In the genomic region with DNA sequence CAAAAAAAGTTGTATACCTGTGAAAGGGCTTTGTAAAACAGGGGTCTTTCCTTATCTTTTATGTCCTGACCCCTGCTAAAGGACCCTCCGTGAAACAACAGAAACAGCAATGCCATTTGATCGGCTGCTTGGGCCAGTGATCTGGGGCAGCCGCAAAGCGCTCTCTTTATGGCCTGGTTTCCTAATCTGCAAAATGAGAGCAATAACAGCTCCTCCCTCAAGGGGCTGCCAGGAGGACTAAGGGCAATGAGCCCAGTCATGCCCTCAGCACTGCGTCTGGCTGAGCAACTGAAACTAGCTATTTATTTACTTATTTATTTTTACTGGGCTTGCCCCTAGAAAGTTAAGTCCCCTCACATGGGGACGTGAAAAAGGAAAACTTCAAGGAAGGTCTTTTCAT, we compare ENCODE assay signal across 9 cellular contexts. TPM values are rescaled to one million over a fixed set of nuclear protein-coding genes. Genes with fewer than 3 reads are reported as not detected.
A peak's percentile ranks its signal among the peaks of the same experiment; 100 is the strongest.
DNase-seq lines count a peak whose midpoint lies in the region; ATAC-seq and TF ChIP-seq lines count a peak whose summit lies in the region.
"Had no signal": no experiment of that assay in that cellular context is flagged by ENCODE, and none has a peak within 500 bp of the region (broad histone marks: within the 10 kb centered on the region; RNA-seq: fewer than 3 reads in every experiment).

No MANE protein-coding gene starts in this region.

- CTCF ChIA-PET in RWPE1 (lab: Yijun Ruan, JAX): no interaction called here

- TF ChIP-seq CTCF in RWPE1 (conservative IDR thresholded peaks at IDR 0.05; ENCODE audit: low read depth) (no peak), tibial artery (IDR thresholded peaks at IDR 0.05) (no peak)

- ATAC-seq in left ventricle myocardium superior (peak; percentile 86), HG02885 (IDR thresholded peaks at IDR 0.05; ENCODE audit: poor library complexity, unreplicated experiment) (no peak), HG03139 (IDR thresholded peaks at IDR 0.05; ENCODE audit: unreplicated experiment) (no peak)
- ATAC-seq: HCT116 had no signal

- POLR2A ChIA-PET in RWPE1 (lab: Yijun Ruan, JAX; ENCODE audit: low non-redundant PET): no interaction called here

- H3K4me1 ChIP-seq in tibial artery: peaks cover 0 to 10% (median 0%) of the 10 kb centered on the region in 4 donors
- H3K4me1 ChIP-seq in effector memory CD4-positive, alpha-beta T cell (ENCODE audit: control insufficient read depth, insufficient read depth, low read length, poor library complexity, severe bottlenecking): no peaks in the 10 kb centered on the region

- no peaks in the 10 kb centered on the region for H3K9me3 ChIP-seq in tibial artery
- no peaks in the 10 kb centered on the region for H3K9me3 ChIP-seq in effector memory CD4-positive, alpha-beta T cell (ENCODE audit: control insufficient read depth, low read length)

- peaks cover 0 to 40% (median 7%) of the 10 kb centered on the region in 3 donors for H3K36me3 ChIP-seq in tibial artery
- no peaks in the 10 kb centered on the region for H3K36me3 ChIP-seq in effector memory CD4-positive, alpha-beta T cell (ENCODE audit: control insufficient read depth, insufficient read depth, low read length)

- H3K27ac ChIP-seq in RWPE1: peak overlapping the region; percentile 85
- peak overlapping the region in 1 of 2 donors; percentile 26 for H3K27ac ChIP-seq in tibial artery
- H3K27ac ChIP-seq in effector memory CD4-positive, alpha-beta T cell (ENCODE audit: insufficient read depth, low read length, poor library complexity, severe bottlenecking): no peak overlapping the region

- H3K4me3 ChIP-seq in tibial artery: no peak overlapping the region
- H3K4me3 ChIP-seq in effector memory CD4-positive, alpha-beta T cell (ENCODE audit: insufficient read depth, low read depth, low read length, poor library complexity, severe bottlenecking): no peak overlapping the region

- peak; percentile 29 for DNase-seq in SIG-M5 treated with dmso at 0.1 percent for 504 hours (lab: John Stamatoyannopoulos, UW; ENCODE audit: unreplicated experiment)
- DNase-seq in SIG-M5 (lab: John Stamatoyannopoulos, UW): no peak
- DNase-seq in RWPE1 (ENCODE audit: low spot score): no peak
- peak; percentile 45 for DNase-seq in left ventricle myocardium superior
- peak; percentile 55 to 74 for DNase-seq in tibial artery
- DNase-seq in effector memory CD4-positive, alpha-beta T cell: no peak

- intact Hi-C loops in left ventricle myocardium superior (cut with micrococcal nuclease): no loop called here
- intact Hi-C loops in tibial artery (cut with DNase I; ENCODE audit: low total_unique reads): loop anchor here (5.0 to 10.0 kb wide), 3 partner anchors 75 to 338 kb away; no protein-coding TSS in a partner anchor

- H3K27me3 ChIP-seq in tibial artery: no peaks in the 10 kb centered on the region
- no peaks in the 10 kb centered on the region for H3K27me3 ChIP-seq in effector memory CD4-positive, alpha-beta T cell (replicated peaks; ENCODE audit: control insufficient read depth, insufficient read depth, low read length, poor library complexity, severe bottlenecking)

RNA-seq across cellular contexts. Expression of gene CMBL, which starts 18.3 kb away (rescaled TPM):
- total RNA-seq in left ventricle myocardium superior: 48.6 TPM

RNA-seq across cellular contexts. Expression of gene CCT5, which starts 39.3 kb away (rescaled TPM):
- 95.8 TPM for total RNA-seq in left ventricle myocardium superior

RNA-seq across cellular contexts. Expression of gene ATPSCKMT, which starts 39.7 kb away (rescaled TPM):
- total RNA-seq in left ventricle myocardium superior: 19.6 TPM

Comparison
In these comparisons a context has a peak if more than half of its experiments do, and no peak if none do; other contexts are left out.
1. DNase-seq: peak in SIG-M5 treated with dmso at 0.1 percent for 504 hours (single experiment), left ventricle myocardium superior (single experiment) and tibial artery (2 of 2); none in SIG-M5 (single experiment), RWPE1 (single experiment) and effector memory CD4-positive, alpha-beta T cell (0 of 3).